1 cellular context compared by ENCODE assay signal in genomic region chr6:166420351-166420750, GRCh38.
TF ChIP-seq lines count a peak whose summit lies in the region.

No MANE protein-coding gene starts in this region.

TF ChIP-seq in HepG2, 621 proteins besides CTCF, POLR2A, EP300 and RAD21 (continued from another document and continues in another):
- TF ChIP-seq, protein P1, sequence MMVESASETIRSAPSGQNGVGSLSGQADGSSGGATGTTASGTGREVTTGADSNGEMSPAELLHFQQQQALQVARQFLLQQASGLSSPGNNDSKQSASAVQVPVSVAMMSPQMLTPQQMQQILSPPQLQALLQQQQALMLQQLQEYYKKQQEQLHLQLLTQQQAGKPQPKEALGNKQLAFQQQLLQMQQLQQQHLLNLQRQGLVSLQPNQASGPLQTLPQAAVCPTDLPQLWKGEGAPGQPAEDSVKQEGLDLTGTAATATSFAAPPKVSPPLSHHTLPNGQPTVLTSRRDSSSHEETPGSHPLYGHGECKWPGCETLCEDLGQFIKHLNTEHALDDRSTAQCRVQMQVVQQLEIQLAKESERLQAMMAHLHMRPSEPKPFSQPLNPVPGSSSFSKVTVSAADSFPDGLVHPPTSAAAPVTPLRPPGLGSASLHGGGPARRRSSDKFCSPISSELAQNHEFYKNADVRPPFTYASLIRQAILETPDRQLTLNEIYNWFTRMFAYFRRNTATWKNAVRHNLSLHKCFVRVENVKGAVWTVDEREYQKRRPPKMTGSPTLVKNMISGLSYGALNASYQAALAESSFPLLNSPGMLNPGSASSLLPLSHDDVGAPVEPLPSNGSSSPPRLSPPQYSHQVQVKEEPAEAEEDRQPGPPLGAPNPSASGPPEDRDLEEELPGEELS (CRISPR knock-in tag; IDR thresholded peaks at IDR 0.05), result peak; percentile 58; the same call in 1 of the 2 replicates
- TF ChIP-seq POGK (CRISPR knock-in tag; conservative IDR thresholded peaks at IDR 0.05) (peak; percentile 51; the same call in 1 of the 2 replicates), FOXC1 (CRISPR knock-in tag; IDR thresholded peaks at IDR 0.05; ENCODE audit: borderline replicate concordance) (no peak), ZNF350 (CRISPR knock-in tag; IDR thresholded peaks at IDR 0.05; ENCODE audit: borderline replicate concordance, low read depth) (peak; percentile 52; the same call in 1 of the 2 replicates), RNF2 (conservative IDR thresholded peaks at IDR 0.05; ENCODE audit: low read depth) (peak; percentile 61; the same call in 1 of the 2 replicates), SNAPC5 (CRISPR knock-in tag; IDR thresholded peaks at IDR 0.05; ENCODE audit: borderline replicate concordance) (no peak), ZNF343 (CRISPR knock-in tag; IDR thresholded peaks at IDR 0.05) (no peak), BCL3 (CRISPR knock-in tag; IDR thresholded peaks at IDR 0.05) (no peak), ZNF709 (CRISPR knock-in tag; IDR thresholded peaks at IDR 0.05) (no peak), MYC (CRISPR knock-in tag; IDR thresholded peaks at IDR 0.05; ENCODE audit: borderline replicate concordance) (peak; percentile 57; the same call in 1 of the 2 replicates), GATAD1 (CRISPR knock-in tag; IDR thresholded peaks at IDR 0.05) (no peak), ZNF577 (CRISPR knock-in tag; IDR thresholded peaks at IDR 0.05; ENCODE audit: borderline replicate concordance, low read depth) (no peak), DRAP1 (CRISPR knock-in tag; IDR thresholded peaks at IDR 0.05) (peak; percentile 25; the same call in 1 of the 2 replicates), XRCC5 (optimal IDR thresholded peaks at IDR 0.05; ENCODE audit: low read length) (peak; percentile 60), LCORL (IDR thresholded peaks at IDR 0.05) (no peak), LCORL (CRISPR knock-in tag; IDR thresholded peaks at IDR 0.05) (0 out of 2 replicates have a peak, but pooled peaks have one; percentile 21), NFE2L2 (IDR thresholded peaks at IDR 0.05; ENCODE audit: low read length) (no peak), ZMYM4 (CRISPR knock-in tag; IDR thresholded peaks at IDR 0.05) (peak; percentile 81), ADNP (CRISPR knock-in tag; IDR thresholded peaks at IDR 0.05) (no peak), SOX6 (IDR thresholded peaks at IDR 0.05) (no peak), SOX6 (CRISPR knock-in tag; IDR thresholded peaks at IDR 0.05) (peak; percentile 64), MAF1 (CRISPR knock-in tag; IDR thresholded peaks at IDR 0.05; ENCODE audit: borderline replicate concordance) (no peak), ZNF660 (CRISPR knock-in tag; IDR thresholded peaks at IDR 0.05; ENCODE audit: borderline replicate concordance, low read depth) (no peak), REPIN1 (CRISPR knock-in tag; IDR thresholded peaks at IDR 0.05; ENCODE audit: borderline replicate concordance, low read depth) (peak; percentile 72; the same call in 1 of the 2 replicates), ZNF383 (CRISPR knock-in tag; IDR thresholded peaks at IDR 0.05; ENCODE audit: borderline replicate concordance) (no peak), YEATS2 (CRISPR knock-in tag; IDR thresholded peaks at IDR 0.05; ENCODE audit: borderline replicate concordance) (no peak), HNRNPK (IDR thresholded peaks at IDR 0.05; ENCODE audit: low read depth, low read length, poor library complexity, severe bottlenecking) (no peak), FOXP1 (IDR thresholded peaks at IDR 0.05) (no peak), FOXP1 (CRISPR knock-in tag; IDR thresholded peaks at IDR 0.05) (peak; percentile 19; the same call in 1 of the 2 replicates), ZXDC (CRISPR knock-in tag; IDR thresholded peaks at IDR 0.05) (no peak), SP1 (IDR thresholded peaks at IDR 0.05) (no peak), SP1 (CRISPR knock-in tag; IDR thresholded peaks at IDR 0.05) (no peak), SIX1 (CRISPR knock-in tag; IDR thresholded peaks at IDR 0.05; ENCODE audit: borderline replicate concordance) (peak; percentile 62; the same call in 1 of the 2 replicates), RARA (CRISPR knock-in tag; IDR thresholded peaks at IDR 0.05) (peak; percentile 80), SIN3A (IDR thresholded peaks at IDR 0.05; ENCODE audit: borderline replicate concordance, low read depth, low read length) (no peak), NFAT5 (CRISPR knock-in tag; IDR thresholded peaks at IDR 0.05) (no peak), HOXA7 (CRISPR knock-in tag; IDR thresholded peaks at IDR 0.05) (no peak), SOX5 (CRISPR knock-in tag; IDR thresholded peaks at IDR 0.05; ENCODE audit: borderline replicate concordance) (peak; percentile 60; the same call in 1 of the 2 replicates), FOXK1 (CRISPR knock-in tag; IDR thresholded peaks at IDR 0.05; ENCODE audit: borderline replicate concordance, low read depth) (no peak), ZSCAN22 (CRISPR knock-in tag; IDR thresholded peaks at IDR 0.05) (no peak), KAT8 (CRISPR knock-in tag; IDR thresholded peaks at IDR 0.05) (peak; percentile 61; the same call in 1 of the 2 replicates), ZSCAN21 (CRISPR knock-in tag; IDR thresholded peaks at IDR 0.05; ENCODE audit: borderline replicate concordance) (0 out of 2 replicates have a peak, but pooled peaks have one; percentile 24), SP4 (CRISPR knock-in tag; IDR thresholded peaks at IDR 0.05) (0 out of 2 replicates have a peak, but pooled peaks have one; percentile 11), SRSF9 (IDR thresholded peaks at IDR 0.05; ENCODE audit: borderline replicate concordance, insufficient read depth, low read depth, low read length, poor library complexity, severe bottlenecking) (no peak), MIXL1 (CRISPR knock-in tag; IDR thresholded peaks at IDR 0.05) (0 out of 2 replicates have a peak, but pooled peaks have one; percentile 32)
- TF ChIP-seq, protein P2, sequence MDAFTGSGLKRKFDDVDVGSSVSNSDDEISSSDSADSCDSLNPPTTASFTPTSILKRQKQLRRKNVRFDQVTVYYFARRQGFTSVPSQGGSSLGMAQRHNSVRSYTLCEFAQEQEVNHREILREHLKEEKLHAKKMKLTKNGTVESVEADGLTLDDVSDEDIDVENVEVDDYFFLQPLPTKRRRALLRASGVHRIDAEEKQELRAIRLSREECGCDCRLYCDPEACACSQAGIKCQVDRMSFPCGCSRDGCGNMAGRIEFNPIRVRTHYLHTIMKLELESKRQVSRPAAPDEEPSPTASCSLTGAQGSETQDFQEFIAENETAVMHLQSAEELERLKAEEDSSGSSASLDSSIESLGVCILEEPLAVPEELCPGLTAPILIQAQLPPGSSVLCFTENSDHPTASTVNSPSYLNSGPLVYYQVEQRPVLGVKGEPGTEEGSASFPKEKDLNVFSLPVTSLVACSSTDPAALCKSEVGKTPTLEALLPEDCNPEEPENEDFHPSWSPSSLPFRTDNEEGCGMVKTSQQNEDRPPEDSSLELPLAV (CRISPR knock-in tag; conservative IDR thresholded peaks at IDR 0.05; ENCODE audit: low read depth), result no peak
- TF ChIP-seq, protein P3, sequence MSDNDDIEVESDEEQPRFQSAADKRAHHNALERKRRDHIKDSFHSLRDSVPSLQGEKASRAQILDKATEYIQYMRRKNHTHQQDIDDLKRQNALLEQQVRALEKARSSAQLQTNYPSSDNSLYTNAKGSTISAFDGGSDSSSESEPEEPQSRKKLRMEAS (IDR thresholded peaks at IDR 0.05), result peak; percentile 78
- TF ChIP-seq, protein P4, sequence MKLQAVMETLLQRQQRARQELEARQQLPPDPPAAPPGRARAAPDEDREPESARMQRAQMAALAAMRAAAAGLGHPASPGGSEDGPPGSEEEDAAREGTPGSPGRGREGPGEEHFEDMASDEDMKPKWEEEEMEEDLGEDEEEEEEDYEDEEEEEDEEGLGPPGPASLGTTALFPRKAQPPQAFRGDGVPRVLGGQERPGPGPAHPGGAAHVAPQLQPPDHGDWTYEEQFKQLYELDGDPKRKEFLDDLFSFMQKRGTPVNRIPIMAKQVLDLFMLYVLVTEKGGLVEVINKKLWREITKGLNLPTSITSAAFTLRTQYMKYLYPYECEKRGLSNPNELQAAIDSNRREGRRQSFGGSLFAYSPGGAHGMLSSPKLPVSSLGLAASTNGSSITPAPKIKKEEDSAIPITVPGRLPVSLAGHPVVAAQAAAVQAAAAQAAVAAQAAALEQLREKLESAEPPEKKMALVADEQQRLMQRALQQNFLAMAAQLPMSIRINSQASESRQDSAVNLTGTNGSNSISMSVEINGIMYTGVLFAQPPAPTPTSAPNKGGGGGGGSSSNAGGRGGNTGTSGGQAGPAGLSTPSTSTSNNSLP (IDR thresholded peaks at IDR 0.05; ENCODE audit: low read depth, low read length), result 0 out of 2 replicates have a peak, but pooled peaks have one; percentile 17
